ENCODE assay signal across 18 cellular contexts in genomic region chr5:171201285-171201684, GRCh38.
DNase-seq lines count a peak whose midpoint lies in the region; ATAC-seq and TF ChIP-seq lines count a peak whose summit lies in the region.
"Had no signal": no experiment of that assay in that cellular context is flagged by ENCODE, and none has a peak within 500 bp of the region (broad histone marks: within the 10 kb centered on the region; RNA-seq: fewer than 3 reads in every experiment).

No MANE protein-coding gene starts in this region.

- H3K27me3 ChIP-seq in BE2C: no peaks in the 10 kb centered on the region
- H3K27me3 ChIP-seq in SJCRH30: no peaks in the 10 kb centered on the region
- H3K27me3 ChIP-seq: ovary had no signal

- ATAC-seq in GM18519 (IDR thresholded peaks at IDR 0.05; ENCODE audit: low FRiP score, unreplicated experiment): no peak
- ATAC-seq: CD8-positive, alpha-beta T cell had no signal

- no peak overlapping the region for H3K27ac ChIP-seq in SJCRH30
- H3K27ac ChIP-seq: ovary had no signal

- H3K36me3 ChIP-seq in BE2C: no peaks in the 10 kb centered on the region
- H3K36me3 ChIP-seq in SJCRH30: no peaks in the 10 kb centered on the region
- H3K36me3 ChIP-seq: ovary had no signal

- H3K4me1 ChIP-seq in BE2C: peaks cover 37% of the 10 kb centered on the region
- peaks cover 9% of the 10 kb centered on the region; the same call in 1 of the 2 replicates for H3K4me1 ChIP-seq in SJCRH30

- H3K9me3 ChIP-seq in BE2C (no peaks in the 10 kb centered on the region), SJCRH30 (replicated peaks) (no peaks in the 10 kb centered on the region)
- H3K9me3 ChIP-seq: ovary had no signal

- DNase-seq in BE2C (peak; percentile 71), NCI-H1092 (lab: John Stamatoyannopoulos, UW) (peak; percentile 10), NCI-H2171 (lab: John Stamatoyannopoulos, UW) (peak; percentile 55), SJCRH30 (peak; percentile 63 to 83), NCI-H226 (no peak), glomerular visceral epithelial cell (ENCODE audit: extremely low spot score) (no peak)
- DNase-seq in activated T-cell treated with anti-CD3 and anti-CD28 coated beads, Interleukin-2, amount 50 U/mL, for 48 hours: no peak
- DNase-seq: activated CD4-positive, alpha-beta T cell treated with anti-CD3 and anti-CD28 coated beads for 4 hours; activated CD8-positive, alpha-beta memory T cell treated with anti-CD3 and anti-CD28 coated beads, Interleukin-2, amount 50 U/mL, for 4 hours; activated naive CD4-positive, alpha-beta T cell; aorta; CD8-positive, alpha-beta T cell; HCEC 1CT; ovary; Right ventricle myocardium superior; stimulated activated CD4-positive, alpha-beta T cell treated with anti-CD3 and anti-CD28 coated beads, Interleukin-4, amount 100 ng/mL, for 1 hour; substantia nigra had no signal

- peak overlapping the region; percentile 5 for H3K4me3 ChIP-seq in BE2C (ENCODE audit: low read depth, low read length)
- no peak overlapping the region for H3K4me3 ChIP-seq in SJCRH30
- H3K4me3 ChIP-seq: ovary had no signal

- TF ChIP-seq CTCF in BE2C (IDR thresholded peaks at IDR 0.05; ENCODE audit: low read depth, low read length): no peak

Comparison
In these comparisons a context has a peak if more than half of its experiments do, and no peak if none do; other contexts are left out.
1. DNase-seq: peak in BE2C (single experiment), NCI-H1092 (single experiment), NCI-H2171 (single experiment) and SJCRH30 (2 of 2); none in NCI-H226 (single experiment), glomerular visceral epithelial cell (single experiment) and activated T-cell treated with anti-CD3 and anti-CD28 coated beads, Interleukin-2, amount 50 U/mL, for 48 hours (0 of 2).